1 cellular context compared by ENCODE assay signal in the genomic region with DNA sequence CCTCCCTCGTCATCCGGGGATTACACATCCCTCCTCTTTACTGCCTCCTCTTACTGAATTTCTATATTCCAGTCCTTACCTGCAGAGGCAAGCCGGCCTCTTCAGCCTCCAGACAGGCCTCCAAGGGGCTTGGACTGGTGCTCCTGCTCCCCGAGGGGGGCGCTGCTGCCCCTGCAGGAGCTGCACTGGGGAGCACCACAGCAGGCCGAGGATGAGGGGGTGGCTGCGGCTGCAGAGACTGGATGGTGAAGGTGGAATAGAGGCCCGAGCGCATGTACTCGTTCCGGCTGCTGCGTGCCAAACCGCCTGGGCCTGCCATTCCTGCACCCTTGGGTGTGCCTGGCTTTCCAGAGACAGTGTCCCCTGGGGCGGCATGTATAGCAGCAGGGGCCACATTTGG.
TF ChIP-seq lines count a peak whose summit lies in the region.

No MANE protein-coding gene starts in this region.

TF ChIP-seq in SK-N-SH treated with all-trans-retinoic acid at 6 μM for 48 hours, 23 proteins besides CTCF, POLR2A, EP300 and RAD21 (continued from another document):
- TF ChIP-seq, protein P1, sequence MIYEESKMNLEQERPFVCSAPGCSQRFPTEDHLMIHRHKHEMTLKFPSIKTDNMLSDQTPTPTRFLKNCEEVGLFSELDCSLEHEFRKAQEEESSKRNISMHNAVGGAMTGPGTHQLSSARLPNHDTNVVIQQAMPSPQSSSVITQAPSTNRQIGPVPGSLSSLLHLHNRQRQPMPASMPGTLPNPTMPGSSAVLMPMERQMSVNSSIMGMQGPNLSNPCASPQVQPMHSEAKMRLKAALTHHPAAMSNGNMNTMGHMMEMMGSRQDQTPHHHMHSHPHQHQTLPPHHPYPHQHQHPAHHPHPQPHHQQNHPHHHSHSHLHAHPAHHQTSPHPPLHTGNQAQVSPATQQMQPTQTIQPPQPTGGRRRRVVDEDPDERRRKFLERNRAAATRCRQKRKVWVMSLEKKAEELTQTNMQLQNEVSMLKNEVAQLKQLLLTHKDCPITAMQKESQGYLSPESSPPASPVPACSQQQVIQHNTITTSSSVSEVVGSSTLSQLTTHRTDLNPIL (CRISPR knock-in tag; IDR thresholded peaks at IDR 0.05; ENCODE audit: low read depth) = no peak
- no peak for TF ChIP-seq ZNF565 (CRISPR knock-in tag; conservative IDR thresholded peaks at IDR 0.05; ENCODE audit: low read depth)
- TF ChIP-seq, protein P2, sequence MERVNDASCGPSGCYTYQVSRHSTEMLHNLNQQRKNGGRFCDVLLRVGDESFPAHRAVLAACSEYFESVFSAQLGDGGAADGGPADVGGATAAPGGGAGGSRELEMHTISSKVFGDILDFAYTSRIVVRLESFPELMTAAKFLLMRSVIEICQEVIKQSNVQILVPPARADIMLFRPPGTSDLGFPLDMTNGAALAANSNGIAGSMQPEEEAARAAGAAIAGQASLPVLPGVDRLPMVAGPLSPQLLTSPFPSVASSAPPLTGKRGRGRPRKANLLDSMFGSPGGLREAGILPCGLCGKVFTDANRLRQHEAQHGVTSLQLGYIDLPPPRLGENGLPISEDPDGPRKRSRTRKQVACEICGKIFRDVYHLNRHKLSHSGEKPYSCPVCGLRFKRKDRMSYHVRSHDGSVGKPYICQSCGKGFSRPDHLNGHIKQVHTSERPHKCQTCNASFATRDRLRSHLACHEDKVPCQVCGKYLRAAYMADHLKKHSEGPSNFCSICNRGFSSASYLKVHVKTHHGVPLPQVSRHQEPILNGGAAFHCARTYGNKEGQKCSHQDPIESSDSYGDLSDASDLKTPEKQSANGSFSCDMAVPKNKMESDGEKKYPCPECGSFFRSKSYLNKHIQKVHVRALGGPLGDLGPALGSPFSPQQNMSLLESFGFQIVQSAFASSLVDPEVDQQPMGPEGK (CRISPR knock-in tag; IDR thresholded peaks at IDR 0.05; ENCODE audit: borderline replicate concordance) = no peak
- no peak for TF ChIP-seq RARB (CRISPR knock-in tag; IDR thresholded peaks at IDR 0.05)
